In genomic region chr3:188439080-188439479, GRCh38 we compare ENCODE assay signal across 8 cellular contexts.
DNase-seq lines count a peak whose midpoint lies in the region; ATAC-seq, FAIRE-seq and TF ChIP-seq lines count a peak whose summit lies in the region.

No MANE protein-coding gene starts in this region.

- H3K4me3 Mint-ChIP-seq in activated CD4-positive, alpha-beta T cell treated with anti-CD3 and anti-CD28 coated beads, Interleukin-2, amount 10 ng/mL, durations not matched to agents 7 days and 5 days, result peak overlapping the region; percentile 10
- H3K4me3 Mint-ChIP-seq in mesothelial cell of epicardium, result no peak overlapping the region

- peak; percentile 34 for DNase-seq in Ammon's horn (ENCODE audit: low spot score)
- peak; percentile 46 for DNase-seq in activated CD4-positive, alpha-beta T cell treated with anti-CD3 and anti-CD28 coated beads, Interleukin-2, amount 10 ng/mL, durations not matched to agents 7 days and 5 days
- no peak for DNase-seq in lower lobe of right lung
- no peak for DNase-seq in mesothelial cell of epicardium (ENCODE audit: low spot score in 2 of 2, unreplicated experiment in 2 of 2)
- no peak for DNase-seq in inferior parietal cortex (ENCODE audit: extremely low spot score)
- no peak for DNase-seq in RCC 7860 (ENCODE audit: low spot score)

- peaks cover 48% of the 10 kb centered on the region for H3K4me1 Mint-ChIP-seq in activated CD4-positive, alpha-beta T cell treated with anti-CD3 and anti-CD28 coated beads, Interleukin-2, amount 10 ng/mL, durations not matched to agents 7 days and 5 days
- H3K4me1 Mint-ChIP-seq in mesothelial cell of epicardium, result peaks cover 15% of the 10 kb centered on the region

- H3K9me3 Mint-ChIP-seq in activated CD4-positive, alpha-beta T cell treated with anti-CD3 and anti-CD28 coated beads, Interleukin-2, amount 10 ng/mL, durations not matched to agents 7 days and 5 days, result peaks cover 13% of the 10 kb centered on the region
- no peaks in the 10 kb centered on the region for H3K9me3 Mint-ChIP-seq in mesothelial cell of epicardium

- CTCF ChIA-PET in activated CD4-positive, alpha-beta T cell treated with anti-CD3 and anti-CD28 coated beads, Interleukin-2, amount 10 ng/mL, durations not matched to agents 7 days and 5 days (lab: Charles Lee), result interaction anchor here (1.1 to 1.8 kb wide), 2 partner anchors 389 to 699 kb away, joined by 3 to 5 read pairs; no protein-coding TSS in a partner anchor

- POLR2A ChIA-PET in activated CD4-positive, alpha-beta T cell treated with anti-CD3 and anti-CD28 coated beads, Interleukin-2, amount 10 ng/mL, durations not matched to agents 7 days and 5 days (lab: Charles Lee), result no interaction called here

- ATAC-seq in GM19372 (IDR thresholded peaks at IDR 0.05; ENCODE audit: low read depth, unreplicated experiment) (peak; percentile 86), HG03378 (IDR thresholded peaks at IDR 0.05; ENCODE audit: unreplicated experiment) (peak; percentile 89), lower lobe of right lung (peak; percentile 87 to 90)

- H3K36me3 ChIP-seq in lower lobe of right lung, result no peaks in the 10 kb centered on the region

- H3K27ac ChIP-seq in lower lobe of right lung, result peak overlapping the region; percentile 42

- no peak for FAIRE-seq in RCC 7860 (lab: Jason Lieb, UNC)

- H3K27ac Mint-ChIP-seq in activated CD4-positive, alpha-beta T cell treated with anti-CD3 and anti-CD28 coated beads, Interleukin-2, amount 10 ng/mL, durations not matched to agents 7 days and 5 days, result peak overlapping the region; percentile 83
- H3K27ac Mint-ChIP-seq in mesothelial cell of epicardium, result no peak overlapping the region

- H3K36me3 Mint-ChIP-seq in activated CD4-positive, alpha-beta T cell treated with anti-CD3 and anti-CD28 coated beads, Interleukin-2, amount 10 ng/mL, durations not matched to agents 7 days and 5 days (ENCODE audit: low read depth), result peaks cover 33% of the 10 kb centered on the region
- no peaks in the 10 kb centered on the region for H3K36me3 Mint-ChIP-seq in mesothelial cell of epicardium

- H3K4me1 ChIP-seq in lower lobe of right lung, result peaks cover 21% of the 10 kb centered on the region

- H3K4me3 ChIP-seq in lower lobe of right lung, result no peak overlapping the region

- TF ChIP-seq CTCF in lower lobe of right lung (IDR thresholded peaks at IDR 0.05) (no peak), mesothelial cell of epicardium (IDR thresholded peaks at IDR 0.05; ENCODE audit: unreplicated experiment) (no peak)

- no peaks in the 10 kb centered on the region for H3K9me3 ChIP-seq in lower lobe of right lung

- no peaks in the 10 kb centered on the region for H3K27me3 ChIP-seq in lower lobe of right lung (ENCODE audit: low read depth)

- intact Hi-C loops in lower lobe of right lung (cut with DNase I), result no loop called here

- H3K27me3 Mint-ChIP-seq in activated CD4-positive, alpha-beta T cell treated with anti-CD3 and anti-CD28 coated beads, Interleukin-2, amount 10 ng/mL, durations not matched to agents 7 days and 5 days, result no peaks in the 10 kb centered on the region
- no peaks in the 10 kb centered on the region for H3K27me3 Mint-ChIP-seq in mesothelial cell of epicardium (ENCODE audit: low read depth)

Comparison
In these comparisons a context has a peak if more than half of its experiments do, and no peak if none do; other contexts are left out.
1. DNase-seq: peak in Ammon's horn (single experiment) and activated CD4-positive, alpha-beta T cell treated with anti-CD3 and anti-CD28 coated beads, Interleukin-2, amount 10 ng/mL, durations not matched to agents 7 days and 5 days (single experiment); none in lower lobe of right lung (single experiment), mesothelial cell of epicardium (0 of 2), inferior parietal cortex (single experiment) and RCC 7860 (single experiment).
2. Peak in every context shown above with its lines, with median percentiles within 50 percentile points of each other: ATAC-seq.